11 cellular contexts compared by ENCODE assay signal in genomic region chr16:57283956-57284205, GRCh38. TPM values are rescaled to one million over a fixed set of nuclear protein-coding genes. Genes with fewer than 3 reads are reported as not detected.
A peak's percentile ranks its signal among the peaks of the same experiment; 100 is the strongest.
DNase-seq lines count a peak whose midpoint lies in the region; ATAC-seq and TF ChIP-seq lines count a peak whose summit lies in the region.
"Had no signal": no experiment of that assay in that cellular context is flagged by ENCODE, and none has a peak within 500 bp of the region (broad histone marks: within the 10 kb centered on the region; RNA-seq: fewer than 3 reads in every experiment).

No MANE protein-coding gene starts in this region.

- H3K36me3 ChIP-seq in ascending aorta, result no peaks in the 10 kb centered on the region
- no peaks in the 10 kb centered on the region for H3K36me3 ChIP-seq in skeletal muscle tissue (ENCODE audit: control insufficient read depth in 3 of 3, insufficient read depth in 3 of 3, low read length in 3 of 3)
- H3K36me3 ChIP-seq: WERI-Rb-1 had no signal

- peaks cover 5% of the 10 kb centered on the region for H3K23me2 ChIP-seq in H9 (ENCODE audit: insufficient read length, low read depth, low read length, poor library complexity, severe bottlenecking)

- H3K36me3 Mint-ChIP-seq in H9 (ENCODE audit: insufficient read depth in 1 of 3, low read depth in 3 of 3) (no peaks in the 10 kb centered on the region), immature natural killer cell (no peaks in the 10 kb centered on the region)

- H3K27ac ChIP-seq in H9 (ENCODE audit: insufficient read length, low read depth, low read length), result no peak overlapping the region
- H3K27ac ChIP-seq in ascending aorta, result no peak overlapping the region
- no peak overlapping the region for H3K27ac ChIP-seq in skeletal muscle tissue (ENCODE audit: low read depth, low read length)

- no peaks in the 10 kb centered on the region for H3K79me1 ChIP-seq in H9 (ENCODE audit: insufficient read depth, low read depth, low read length, poor library complexity, severe bottlenecking)

- no peak overlapping the region for H3K4ac ChIP-seq in H9 (ENCODE audit: low read depth, low read length)

- no peak overlapping the region for H2AFZ ChIP-seq in H9 (ENCODE audit: low read length)

- no peak overlapping the region for H4K91ac ChIP-seq in H9 (ENCODE audit: insufficient read length, low read depth, low read length)

- H3K79me2 ChIP-seq in H9 (ENCODE audit: insufficient read depth, low read length), result no peaks in the 10 kb centered on the region

- ATAC-seq in HG02852 (IDR thresholded peaks at IDR 0.05; ENCODE audit: unreplicated experiment), result no peak
- no peak for ATAC-seq in HG03342 (IDR thresholded peaks at IDR 0.05; ENCODE audit: unreplicated experiment)
- no peak for ATAC-seq in GM21526 (IDR thresholded peaks at IDR 0.05; ENCODE audit: low FRiP score, unreplicated experiment)

- H3K9me3 ChIP-seq in H9 (ENCODE audit: control insufficient read depth, low read depth, low read length) (no peaks in the 10 kb centered on the region), ascending aorta (no peaks in the 10 kb centered on the region), skeletal muscle tissue (ENCODE audit: control insufficient read depth in 3 of 3, low read length in 3 of 3) (no peaks in the 10 kb centered on the region)

- no peak overlapping the region for H2BK5ac ChIP-seq in H9 (ENCODE audit: insufficient read length, low read length)

- H3K4me3 Mint-ChIP-seq in H9 (peak overlapping the region; percentile 73 to 90), immature natural killer cell (peak overlapping the region; percentile 51 to 78 (median 71))

- H3K27ac Mint-ChIP-seq in H9, result no peak overlapping the region
- H3K27ac Mint-ChIP-seq in immature natural killer cell, result no peak overlapping the region

- H3K4me2 ChIP-seq in H9 (ENCODE audit: insufficient read depth, insufficient read length, low read length), result peak overlapping the region; percentile 61

- no peaks in the 10 kb centered on the region for H4K20me1 ChIP-seq in H9 (ENCODE audit: control insufficient read depth, insufficient read depth, insufficient read length)

- peaks cover 58% of the 10 kb centered on the region for H3K27me3 Mint-ChIP-seq in H9 (ENCODE audit: low read depth)
- peaks cover 7 to 16% (median 15%) of the 10 kb centered on the region in 3 donors for H3K27me3 Mint-ChIP-seq in immature natural killer cell (ENCODE audit: low read depth in 3 of 3)

- H3K9me3 Mint-ChIP-seq in H9 (0 out of 5 replicates have a peak, but pooled peaks cover 0 to 2% of the 10 kb centered on the region in 2 experiments), immature natural killer cell (peaks cover 0 to 1% (median 0%) of the 10 kb centered on the region in 6 donors)

- no peak overlapping the region for H3K56ac ChIP-seq in H9 (ENCODE audit: insufficient read length, low read depth, low read length)

- H4K5ac ChIP-seq in H9 (ENCODE audit: insufficient read length, low read depth, low read length), result no peak overlapping the region

- H3K23ac ChIP-seq in H9 (ENCODE audit: insufficient read length, low read depth, low read length), result no peak overlapping the region

- no peak overlapping the region for H2BK12ac ChIP-seq in H9 (ENCODE audit: insufficient read length, low read depth, low read length)

- DNase-seq in H9 (no peak), ascending aorta (ENCODE audit: low spot score in 2 of 2) (no peak), immature natural killer cell (no peak), NCI-H345 treated with DMSO at 0.1 percent for 48 hours (lab: John Stamatoyannopoulos, UW; ENCODE audit: unreplicated experiment) (no peak)
- DNase-seq: NCI-H1694 had no signal

- WGBS in H9 (ENCODE audit: extremely low coverage, insufficient read length, low lambda C conversion rate), result no CpG with 5 or more reads among the region's 14 CpGs

- no peak overlapping the region for H2AK5ac ChIP-seq in H9 (ENCODE audit: insufficient read length, low read length)

- no peak overlapping the region for H3T11ph ChIP-seq in H9 (ENCODE audit: low read length)

- peak overlapping the region; percentile 82; the same call in 1 of the 2 replicates for H3K14ac ChIP-seq in H9 (ENCODE audit: insufficient read depth, low read length)

- no peak overlapping the region for H3K18ac ChIP-seq in H9 (ENCODE audit: insufficient read length, low read depth, low read length)

- H3K4me3 ChIP-seq in ascending aorta, result peak overlapping the region; percentile 49 to 77
- H3K4me3 ChIP-seq in skeletal muscle tissue (ENCODE audit: low read length in 3 of 3), result peak overlapping the region in 2 of 3 donors; percentile 57 to 66

- H3K27me3 ChIP-seq in H9 (ENCODE audit: insufficient read depth, low read length) (peaks cover 15% of the 10 kb centered on the region; the same call in 1 of the 2 replicates), ascending aorta (no peaks in the 10 kb centered on the region), skeletal muscle tissue (ENCODE audit: control insufficient read depth in 3 of 3, insufficient read depth in 3 of 3, low read length in 3 of 3) (peaks cover 17 to 22% (median 18%) of the 10 kb centered on the region in 3 donors)

- H2BK120ac ChIP-seq in H9 (ENCODE audit: low read depth, low read length, poor library complexity, severe bottlenecking), result no peak overlapping the region

- H3K9ac ChIP-seq in H9 (ENCODE audit: extremely low read depth, insufficient read length, low read length), result no peak overlapping the region
- peak overlapping the region in 1 of 3 donors; percentile 66 for H3K9ac ChIP-seq in skeletal muscle tissue (ENCODE audit: low read depth in 1 of 3, low read length in 3 of 3)

- H3K4me1 ChIP-seq in H9 (ENCODE audit: insufficient read depth, low read length) (no peaks in the 10 kb centered on the region), ascending aorta (peaks cover 3 to 5% of the 10 kb centered on the region in 2 donors), skeletal muscle tissue (ENCODE audit: control insufficient read depth in 3 of 3, insufficient read depth in 3 of 3, low read length in 3 of 3) (peaks cover 0 to 10% (median 7%) of the 10 kb centered on the region in 3 donors)

- intact Hi-C loops in ascending aorta (cut with DNase I), result no loop called here

- H3K4me1 Mint-ChIP-seq in H9 (peaks cover 9 to 17% of the 10 kb centered on the region in 2 experiments), immature natural killer cell (peaks cover 5 to 6% of the 10 kb centered on the region in 2 donors)

- TF ChIP-seq CTCF in H9 (conservative IDR thresholded peaks at IDR 0.05) (no peak), ascending aorta (IDR thresholded peaks at IDR 0.05) (no peak)

- no peak overlapping the region for H2BK15ac ChIP-seq in H9 (ENCODE audit: low read depth, low read length)

- no peak overlapping the region for H2BK20ac ChIP-seq in H9 (ENCODE audit: low read depth, low read length, poor library complexity, severe bottlenecking)

- no peak overlapping the region for H4K8ac ChIP-seq in H9 (replicated peaks; ENCODE audit: insufficient read length, low read depth, low read length)

RNA-seq across cellular contexts. Expression of gene PLLP, which starts 0.6 kb away (rescaled TPM):
- total RNA-seq in H9 (2021) (1.8 and 2.0 TPM in 2 replicates), ascending aorta (0.21 TPM), skeletal muscle tissue (under 0.01 TPM)
- under 1 TPM; 0.21 to 0.57 (median 0.33) TPM for polyA plus RNA-seq in immature natural killer cell
- total RNA-seq: fibroblast of lung had no signal

RNA-seq across cellular contexts. Expression of gene ARL2BP, which starts 38.8 kb away (rescaled TPM):
- 18.0 and 19.2 TPM in 2 replicates for total RNA-seq in H9 (2021)
- 44.1 TPM for total RNA-seq in ascending aorta
- 100 to 1,000 TPM; 130 to 221 (median 136) TPM for polyA plus RNA-seq in immature natural killer cell
- 37.1 TPM for total RNA-seq in skeletal muscle tissue
